In genomic region chr5:34930527-34930844, GRCh38 we compare ENCODE assay signal across 8 cellular contexts. TPM values are rescaled to one million over a fixed set of nuclear protein-coding genes. Genes with fewer than 3 reads are reported as not detected.
DNase-seq lines count a peak whose midpoint lies in the region; ATAC-seq and TF ChIP-seq lines count a peak whose summit lies in the region.

No MANE protein-coding gene starts in this region.

- TF ChIP-seq POLR2A in gastrocnemius medialis (IDR thresholded peaks at IDR 0.05) = no peak

- DNase-seq in H7 = no peak
- no peak for DNase-seq in SK-N-SH
- DNase-seq in fibroblast of the aortic adventitia (ENCODE audit: low read depth) = peak; percentile 39
- no peak for DNase-seq in gastrocnemius medialis
- no peak for DNase-seq in SW480 (ENCODE audit: low spot score)
- no peak for DNase-seq in A172 (ENCODE audit: low spot score)

- H2AFZ ChIP-seq in SK-N-SH (ENCODE audit: low read depth) = peak overlapping the region; percentile 92

- peaks cover 23% of the 10 kb centered on the region for H3F3A ChIP-seq in SK-N-SH (replicated peaks; ENCODE audit: insufficient read depth)

- H3K27me3 ChIP-seq in H7 (ENCODE audit: control insufficient read depth, insufficient read depth, low read length) (no peaks in the 10 kb centered on the region), SK-N-SH (ENCODE audit: insufficient read depth) (no peaks in the 10 kb centered on the region), gastrocnemius medialis (no peaks in the 10 kb centered on the region)

- H3K9me2 ChIP-seq in SK-N-SH = no peaks in the 10 kb centered on the region

- no peaks in the 10 kb centered on the region for H4K20me1 ChIP-seq in SK-N-SH (ENCODE audit: insufficient read depth)

- TF ChIP-seq EP300 in SK-N-SH (IDR thresholded peaks at IDR 0.05; ENCODE audit: borderline replicate concordance in 1 of 2, low read depth in 1 of 2, low read length in 1 of 2) = no peak

- WGBS in SK-N-SH (ENCODE audit: low lambda C conversion rate) = 13% methylated on average over 2 of the region's 2 CpGs

- H3K4me1 ChIP-seq in SK-N-SH (ENCODE audit: control insufficient read depth in 1 of 2, insufficient read depth in 2 of 2, low read depth in 1 of 2, low read length in 1 of 2) (peaks cover 0 to 9% of the 10 kb centered on the region in 2 experiments; a peak in 3 of 4 replicates), gastrocnemius medialis (peaks cover 11 to 19% of the 10 kb centered on the region in 2 donors)

- intact Hi-C loops in gastrocnemius medialis (cut with DNase I; ENCODE audit: low total_unique reads) = no loop called here

- no peak for TF ChIP-seq CTCF in SK-N-SH (IDR thresholded peaks at IDR 0.05)
- TF ChIP-seq CTCF in fibroblast of the aortic adventitia (IDR thresholded peaks at IDR 0.05; ENCODE audit: insufficient read depth, low read length) = no peak
- TF ChIP-seq CTCF in gastrocnemius medialis (IDR thresholded peaks at IDR 0.05 in 4 of 5, conservative IDR thresholded peaks at IDR 0.05 in 1 of 5) = no peak

- no peak for TF ChIP-seq RAD21 in SK-N-SH (IDR thresholded peaks at IDR 0.05; ENCODE audit: low read length)

- ATAC-seq in gastrocnemius medialis = no peak
- ATAC-seq in HG03139 (IDR thresholded peaks at IDR 0.05; ENCODE audit: unreplicated experiment) = no peak
- no peak for ATAC-seq in GM19023 (IDR thresholded peaks at IDR 0.05; ENCODE audit: unreplicated experiment)

- H3K4me3 ChIP-seq in H7 (ENCODE audit: insufficient read depth, low read depth, low read length) (peak overlapping the region; percentile 96), SK-N-SH (ENCODE audit: low read depth in 2 of 2, low read length in 1 of 2) (peak overlapping the region; percentile 93 to 94), fibroblast of the aortic adventitia (ENCODE audit: low read depth, low read length) (peak overlapping the region; percentile 84), gastrocnemius medialis (peak overlapping the region; percentile 83 to 98 (median 84))

- H3K36me3 ChIP-seq in H7 (replicated peaks; ENCODE audit: control insufficient read depth, insufficient read depth, low read length) (peaks cover 5% of the 10 kb centered on the region), SK-N-SH (replicated peaks in 1 of 2; ENCODE audit: control insufficient read depth in 1 of 2, insufficient read depth in 2 of 2, low read length in 1 of 2) (peaks cover 16 to 24% of the 10 kb centered on the region in 2 experiments), gastrocnemius medialis (peaks cover 0 to 17% of the 10 kb centered on the region in 2 donors)

- POLR2A ChIA-PET in SK-N-SH (lab: Yijun Ruan, JAX) = interaction anchor here (2.4 kb wide), 1 partner anchor 15 kb away, joined by 32 read pairs; the partner anchor contains the start of genes BRIX1 and RAD1

- in situ Hi-C loops in gastrocnemius medialis (cut with MboI; ENCODE audit: low sequenced_read_pairs in 4 of 4) = loop anchor here in 1 of 4 donors (25.0 kb wide), 1 partner anchor 1493 kb away; the partner anchor contains the start of gene TARS1

- CTCF ChIA-PET in SK-N-SH (lab: Yijun Ruan, JAX) = interaction anchor here (0.6 to 1.0 kb wide), 5 partner anchors 8 to 32 kb away, joined by 3 to 6 read pairs (median 3); partner anchors contain the start of gene BRIX1

- peaks cover 50% of the 10 kb centered on the region for H3K79me2 ChIP-seq in SK-N-SH (ENCODE audit: insufficient read depth)

- peak overlapping the region; percentile 68 for H3K4me2 ChIP-seq in SK-N-SH

- H3K9me3 ChIP-seq in SK-N-SH (no peaks in the 10 kb centered on the region), gastrocnemius medialis (no peaks in the 10 kb centered on the region)

- H3K27ac ChIP-seq in SK-N-SH (ENCODE audit: low read depth in 2 of 2, low read length in 1 of 2) (peak overlapping the region; percentile 81 to 86), gastrocnemius medialis (peak overlapping the region; percentile 94 to 100 (median 96))

- peak overlapping the region; percentile 72 for H3K9ac ChIP-seq in SK-N-SH

TF ChIP-seq in SK-N-SH, 30 proteins besides CTCF, POLR2A, EP300 and RAD21:
- TF ChIP-seq YY1 (IDR thresholded peaks at IDR 0.05; ENCODE audit: low read depth) (no peak), IRF3 (IDR thresholded peaks at IDR 0.05; ENCODE audit: low read depth, low read length) (no peak), GABPA (IDR thresholded peaks at IDR 0.05; ENCODE audit: low read depth) (no peak), PBX3 (IDR thresholded peaks at IDR 0.05) (no peak), POLR2AphosphoS5 (IDR thresholded peaks at IDR 0.05; ENCODE audit: low read depth, low read length) (no peak), FOSL2 (IDR thresholded peaks at IDR 0.05; ENCODE audit: borderline replicate concordance, low read depth) (no peak), RFX5 (IDR thresholded peaks at IDR 0.05; ENCODE audit: low read length) (no peak), CHD2 (IDR thresholded peaks at IDR 0.05; ENCODE audit: low read length, partially characterized antibody) (no peak), FOXM1 (IDR thresholded peaks at IDR 0.05; ENCODE audit: low read depth) (no peak), USF2 (IDR thresholded peaks at IDR 0.05; ENCODE audit: borderline replicate concordance, low read depth, low read length) (no peak), USF1 (IDR thresholded peaks at IDR 0.05; ENCODE audit: borderline replicate concordance, low read depth) (no peak), SMC3 (IDR thresholded peaks at IDR 0.05; ENCODE audit: low read depth, low read length) (no peak), FOXJ3 (CRISPR knock-in tag; IDR thresholded peaks at IDR 0.05) (no peak), TAF1 (IDR thresholded peaks at IDR 0.05; ENCODE audit: borderline replicate concordance, low read depth, low read length) (no peak)

RNA-seq across cellular contexts. Expression of gene DNAJC21, which starts 1.1 kb away (rescaled TPM):
- 15.9 and 33.8 TPM in 2 replicates for total RNA-seq in H7 (2014; rRNA removed; shearing (Covaris generic))
- polyA plus RNA-seq in SK-N-SH (2012; rRNA removed) = 8.8 and 9.7 TPM in 2 replicates
- polyA plus RNA-seq in SK-N-SH (2012; cell fraction: cytosol; rRNA removed) = 14.3 and 25.5 TPM in 2 replicates
- 3.8 and 7.4 TPM in 2 replicates for polyA plus RNA-seq in SK-N-SH (2012; cell fraction: nucleus; rRNA removed)
- total RNA-seq in fibroblast of the aortic adventitia (ENCODE audit: low replicate concordance) = 32.6 and 68.9 TPM in 2 replicates
- total RNA-seq in gastrocnemius medialis = 10 to 100 TPM; 40.9 to 81.7 (median 74.7) TPM
- total RNA-seq in A172 (2014; rRNA removed; shearing (Covaris generic)) = 36.1 and 53.1 TPM in 2 replicates

RNA-seq across cellular contexts. Expression of gene BRIX1, which starts 15.0 kb away (rescaled TPM):
- total RNA-seq in H7 (2014; rRNA removed; shearing (Covaris generic)) = 73.4 and 73.9 TPM in 2 replicates
- polyA plus RNA-seq in SK-N-SH (2012; rRNA removed) = 18.4 and 22.9 TPM in 2 replicates
- 30.4 and 43.9 TPM in 2 replicates for polyA plus RNA-seq in SK-N-SH (2012; cell fraction: cytosol; rRNA removed)
- 4.8 and 13.1 TPM in 2 replicates for polyA plus RNA-seq in SK-N-SH (2012; cell fraction: nucleus; rRNA removed)
- total RNA-seq in fibroblast of the aortic adventitia (ENCODE audit: low replicate concordance) (31.3 and 41.9 TPM in 2 replicates), gastrocnemius medialis (10 to 100 TPM in 3 of 4 donors, 1 to 10 TPM in 1; 9.2 to 15.7 (median 12.0) TPM)
- 91.9 and 128 TPM in 2 replicates for total RNA-seq in A172 (2014; rRNA removed; shearing (Covaris generic))

RNA-seq across cellular contexts. Expression of gene RAD1, which starts 15.2 kb away (rescaled TPM):
- total RNA-seq in H7 (2014; rRNA removed; shearing (Covaris generic)) = 47.8 and 54.2 TPM in 2 replicates
- polyA plus RNA-seq in SK-N-SH (2012; rRNA removed) = 18.2 and 21.2 TPM in 2 replicates
- polyA plus RNA-seq in SK-N-SH (2012; cell fraction: cytosol; rRNA removed) = 17.7 and 22.3 TPM in 2 replicates
- 13.7 and 19.5 TPM in 2 replicates for polyA plus RNA-seq in SK-N-SH (2012; cell fraction: nucleus; rRNA removed)
- total RNA-seq in fibroblast of the aortic adventitia (ENCODE audit: low replicate concordance) (14.7 and 38.6 TPM in 2 replicates), gastrocnemius medialis (10 to 100 TPM in 3 of 4 donors, 1 to 10 TPM in 1; 7.8 to 21.2 (median 18.1) TPM)
- total RNA-seq in A172 (2014; rRNA removed; shearing (Covaris generic)) = 35.8 and 40.6 TPM in 2 replicates
